ENCODE assay signal across 1 cellular context in genomic region chr1:13697738-13698137, GRCh38.
TF ChIP-seq lines count a peak whose summit lies in the region.

No MANE protein-coding gene starts in this region.

TF ChIP-seq in HCT116, 20 proteins besides CTCF, POLR2A, EP300 and RAD21 (continued from another document):
- TF ChIP-seq, protein P1, sequence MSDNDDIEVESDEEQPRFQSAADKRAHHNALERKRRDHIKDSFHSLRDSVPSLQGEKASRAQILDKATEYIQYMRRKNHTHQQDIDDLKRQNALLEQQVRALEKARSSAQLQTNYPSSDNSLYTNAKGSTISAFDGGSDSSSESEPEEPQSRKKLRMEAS (IDR thresholded peaks at IDR 0.05): no peak
- TF ChIP-seq SRF (IDR thresholded peaks at IDR 0.05; ENCODE audit: low read depth) (no peak), ZFX (IDR thresholded peaks at IDR 0.05) (no peak), JUND (IDR thresholded peaks at IDR 0.05) (no peak), ELF1 (IDR thresholded peaks at IDR 0.05; ENCODE audit: borderline replicate concordance, low read depth) (no peak), YY1 (IDR thresholded peaks at IDR 0.05; ENCODE audit: extremely low read depth, insufficient replicate concordance, low read depth, low read length) (no peak), CEBPB (IDR thresholded peaks at IDR 0.05; ENCODE audit: low read depth) (no peak), EGR1 (IDR thresholded peaks at IDR 0.05; ENCODE audit: low read depth) (no peak), ZNF274 (IDR thresholded peaks at IDR 0.05; ENCODE audit: low read depth, low read length) (no peak), POLR2AphosphoS5 (IDR thresholded peaks at IDR 0.05; ENCODE audit: low read depth, low read length) (no peak), ZBTB33 (IDR thresholded peaks at IDR 0.05; ENCODE audit: extremely low read depth, insufficient replicate concordance, low read length) (no peak)
- TF ChIP-seq, protein P2, sequence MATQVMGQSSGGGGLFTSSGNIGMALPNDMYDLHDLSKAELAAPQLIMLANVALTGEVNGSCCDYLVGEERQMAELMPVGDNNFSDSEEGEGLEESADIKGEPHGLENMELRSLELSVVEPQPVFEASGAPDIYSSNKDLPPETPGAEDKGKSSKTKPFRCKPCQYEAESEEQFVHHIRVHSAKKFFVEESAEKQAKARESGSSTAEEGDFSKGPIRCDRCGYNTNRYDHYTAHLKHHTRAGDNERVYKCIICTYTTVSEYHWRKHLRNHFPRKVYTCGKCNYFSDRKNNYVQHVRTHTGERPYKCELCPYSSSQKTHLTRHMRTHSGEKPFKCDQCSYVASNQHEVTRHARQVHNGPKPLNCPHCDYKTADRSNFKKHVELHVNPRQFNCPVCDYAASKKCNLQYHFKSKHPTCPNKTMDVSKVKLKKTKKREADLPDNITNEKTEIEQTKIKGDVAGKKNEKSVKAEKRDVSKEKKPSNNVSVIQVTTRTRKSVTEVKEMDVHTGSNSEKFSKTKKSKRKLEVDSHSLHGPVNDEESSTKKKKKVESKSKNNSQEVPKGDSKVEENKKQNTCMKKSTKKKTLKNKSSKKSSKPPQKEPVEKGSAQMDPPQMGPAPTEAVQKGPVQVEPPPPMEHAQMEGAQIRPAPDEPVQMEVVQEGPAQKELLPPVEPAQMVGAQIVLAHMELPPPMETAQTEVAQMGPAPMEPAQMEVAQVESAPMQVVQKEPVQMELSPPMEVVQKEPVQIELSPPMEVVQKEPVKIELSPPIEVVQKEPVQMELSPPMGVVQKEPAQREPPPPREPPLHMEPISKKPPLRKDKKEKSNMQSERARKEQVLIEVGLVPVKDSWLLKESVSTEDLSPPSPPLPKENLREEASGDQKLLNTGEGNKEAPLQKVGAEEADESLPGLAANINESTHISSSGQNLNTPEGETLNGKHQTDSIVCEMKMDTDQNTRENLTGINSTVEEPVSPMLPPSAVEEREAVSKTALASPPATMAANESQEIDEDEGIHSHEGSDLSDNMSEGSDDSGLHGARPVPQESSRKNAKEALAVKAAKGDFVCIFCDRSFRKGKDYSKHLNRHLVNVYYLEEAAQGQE (IDR thresholded peaks at IDR 0.05; ENCODE audit: low read depth): no peak
